Comparison of ENCODE assay signal across 29 cellular contexts in genomic region chr11:121095561-121095960, GRCh38.
"Had no signal": no experiment of that assay in that cellular context is flagged by ENCODE, and none has a peak within 500 bp of the region (broad histone marks: within the 10 kb centered on the region; RNA-seq: fewer than 3 reads in every experiment).

No MANE protein-coding gene starts in this region.

- DNase-seq: activated CD4-positive, alpha-beta memory T cell treated with anti-CD3 and anti-CD28 coated beads for 36 hours; activated CD4-positive, alpha-beta T cell treated with anti-CD3 and anti-CD28 coated beads for 36 hours; activated CD4-positive, alpha-beta T cell treated with anti-CD3 and anti-CD28 coated beads, Interleukin-2, amount 10 ng/mL, durations not matched to agents 24 days and 14 days; activated CD4-positive, CD25-positive, alpha-beta regulatory T cell; activated CD4-positive, CD25-positive, alpha-beta regulatory T cell treated with anti-CD3 and anti-CD28 coated beads, Interleukin-2, amount 50 U/mL, for 72 hours; activated CD8-positive, alpha-beta memory T cell treated with anti-CD3 and anti-CD28 coated beads, Interleukin-2, amount 10 ng/mL, durations not matched to agents 7 days and 5 days; activated CD8-positive, alpha-beta memory T cell treated with anti-CD3 and anti-CD28 coated beads, Interleukin-2, amount 50 U/mL, for 4 hours; activated CD8-positive, alpha-beta T cell treated with anti-CD3 and anti-CD28 coated beads, Interleukin-2, amount 10 ng/mL, durations not matched to agents 7 days and 5 days; activated effector memory CD4-positive, alpha-beta T cell treated with anti-CD3 and anti-CD28 coated beads, Interleukin-2, amount 50 U/mL, for 16 hours; activated naive CD4-positive, alpha-beta T cell treated with anti-CD3 and anti-CD28 coated beads, Interleukin-2, amount 10 ng/mL, durations not matched to agents 7 days and 5 days; activated naive CD8-positive, alpha-beta T cell treated with anti-CD3 and anti-CD28 coated beads, Interleukin-2, amount 10 ng/mL, durations not matched to agents 7 days and 5 days; activated T-cell treated with anti-CD3 and anti-CD28 coated beads, Interleukin-2, amount 50 U/mL, for 1 hour; activated T-cell treated with anti-CD3 and anti-CD28 coated beads, Interleukin-2, amount 50 U/mL, for 48 hours; amniotic stem cell; anterior cingulate cortex; brain microvascular endothelial cell; caudate nucleus; cortex of kidney; dermis blood vessel endothelial cell; effector CD4-positive, alpha-beta T cell; effector memory CD8-positive, alpha-beta T cell; foreskin fibroblast; heart right ventricle; T-helper 2 cell had no signal

- H3K4me3 Mint-ChIP-seq: activated CD4-positive, alpha-beta memory T cell treated with anti-CD3 and anti-CD28 coated beads for 36 hours; activated CD4-positive, alpha-beta T cell treated with anti-CD3 and anti-CD28 coated beads for 36 hours; activated CD4-positive, alpha-beta T cell treated with anti-CD3 and anti-CD28 coated beads, Interleukin-2, amount 10 ng/mL, durations not matched to agents 24 days and 14 days; activated CD8-positive, alpha-beta memory T cell treated with anti-CD3 and anti-CD28 coated beads, Interleukin-2, amount 10 ng/mL, durations not matched to agents 7 days and 5 days; activated CD8-positive, alpha-beta T cell treated with anti-CD3 and anti-CD28 coated beads, Interleukin-2, amount 10 ng/mL, durations not matched to agents 7 days and 5 days; activated naive CD4-positive, alpha-beta T cell treated with anti-CD3 and anti-CD28 coated beads, Interleukin-2, amount 10 ng/mL, durations not matched to agents 7 days and 5 days; activated naive CD8-positive, alpha-beta T cell treated with anti-CD3 and anti-CD28 coated beads, Interleukin-2, amount 10 ng/mL, durations not matched to agents 7 days and 5 days; activated T-helper 1 cell treated with anti-CD3 and anti-CD28 coated beads, Interleukin-12 subunit alpha, Interleukin-12 subunit beta, Interleukin-2, Interleukin-4 antibody, amounts not matched to agents 30 ng/mL and 10 ng/mL and 1 ng/mL, durations not matched to agents 14 hours and 24 hours and 36 hours; effector memory CD8-positive, alpha-beta T cell had no signal

- H3K36me3 Mint-ChIP-seq: activated CD4-positive, alpha-beta memory T cell treated with anti-CD3 and anti-CD28 coated beads for 36 hours; activated CD8-positive, alpha-beta memory T cell treated with anti-CD3 and anti-CD28 coated beads, Interleukin-2, amount 10 ng/mL, durations not matched to agents 7 days and 5 days; activated naive CD4-positive, alpha-beta T cell treated with anti-CD3 and anti-CD28 coated beads, Interleukin-2, amount 10 ng/mL, durations not matched to agents 7 days and 5 days; activated naive CD4-positive, alpha-beta T cell treated with anti-CD3 and anti-CD28 coated beads, Interleukin-2, amount 50 U/mL, for 72 hours; activated naive CD8-positive, alpha-beta T cell treated with anti-CD3 and anti-CD28 coated beads, Interleukin-2, amount 10 ng/mL, durations not matched to agents 7 days and 5 days had no signal

- H3K9me3 Mint-ChIP-seq: activated CD4-positive, alpha-beta memory T cell treated with anti-CD3 and anti-CD28 coated beads for 36 hours; activated naive CD4-positive, alpha-beta T cell treated with anti-CD3 and anti-CD28 coated beads, Interleukin-2, amount 10 ng/mL, durations not matched to agents 7 days and 5 days; activated T-helper 1 cell treated with anti-CD3 and anti-CD28 coated beads, Interleukin-12 subunit alpha, Interleukin-12 subunit beta, Interleukin-2, Interleukin-4 antibody, amounts not matched to agents 30 ng/mL and 10 ng/mL and 1 ng/mL, durations not matched to agents 14 hours and 24 hours and 36 hours; activated T-helper 2 cell treated with anti-CD3 and anti-CD28 coated beads, Interferon-gamma antibody, Interleukin-2, Interleukin-4, amounts not matched to agents 10 μg/mL and 5 μg/mL and 100 μg/mL, durations not matched to agents 14 hours and 24 hours and 36 hours; effector memory CD8-positive, alpha-beta T cell had no signal

- ATAC-seq: activated CD4-positive, alpha-beta T cell treated with anti-CD3 and anti-CD28 coated beads for 36 hours; activated CD8-positive, alpha-beta memory T cell treated with anti-CD3 and anti-CD28 coated beads, Interleukin-2, amount 10 ng/mL, durations not matched to agents 7 days and 5 days; activated CD8-positive, alpha-beta T cell treated with anti-CD3 and anti-CD28 coated beads, Interleukin-2, amount 10 ng/mL, durations not matched to agents 7 days and 5 days; activated naive CD4-positive, alpha-beta T cell treated with anti-CD3 and anti-CD28 coated beads, Interleukin-2, amount 50 U/mL, for 72 hours; effector memory CD8-positive, alpha-beta T cell; esophagus mucosa; gastroesophageal sphincter; heart right ventricle had no signal

- H3K27ac Mint-ChIP-seq: activated CD4-positive, alpha-beta memory T cell treated with anti-CD3 and anti-CD28 coated beads for 36 hours; activated CD4-positive, alpha-beta T cell treated with anti-CD3 and anti-CD28 coated beads for 36 hours; activated CD4-positive, alpha-beta T cell treated with anti-CD3 and anti-CD28 coated beads, Interleukin-2, amount 10 ng/mL, durations not matched to agents 24 days and 14 days; activated CD8-positive, alpha-beta memory T cell treated with anti-CD3 and anti-CD28 coated beads, Interleukin-2, amount 10 ng/mL, durations not matched to agents 7 days and 5 days; activated CD8-positive, alpha-beta T cell treated with anti-CD3 and anti-CD28 coated beads, Interleukin-2, amount 10 ng/mL, durations not matched to agents 7 days and 5 days; activated naive CD4-positive, alpha-beta T cell treated with anti-CD3 and anti-CD28 coated beads, Interleukin-2, amount 10 ng/mL, durations not matched to agents 7 days and 5 days; activated naive CD4-positive, alpha-beta T cell treated with anti-CD3 and anti-CD28 coated beads, Interleukin-2, amount 50 U/mL, for 72 hours; activated naive CD8-positive, alpha-beta T cell treated with anti-CD3 and anti-CD28 coated beads, Interleukin-2, amount 10 ng/mL, durations not matched to agents 7 days and 5 days; activated T-helper 1 cell treated with anti-CD3 and anti-CD28 coated beads, Interleukin-12 subunit alpha, Interleukin-12 subunit beta, Interleukin-2, Interleukin-4 antibody, amounts not matched to agents 30 ng/mL and 10 ng/mL and 1 ng/mL, durations not matched to agents 14 hours and 24 hours and 36 hours; activated T-helper 2 cell treated with anti-CD3 and anti-CD28 coated beads, Interferon-gamma antibody, Interleukin-2, Interleukin-4, amounts not matched to agents 10 μg/mL and 5 μg/mL and 100 μg/mL, durations not matched to agents 14 hours and 24 hours and 36 hours; effector memory CD8-positive, alpha-beta T cell had no signal

- H3K4me3 ChIP-seq: gastroesophageal sphincter, heart right ventricle had no signal

- H3K4me1 Mint-ChIP-seq: activated CD4-positive, alpha-beta T cell treated with anti-CD3 and anti-CD28 coated beads for 36 hours; activated CD4-positive, alpha-beta T cell treated with anti-CD3 and anti-CD28 coated beads, Interleukin-2, amount 10 ng/mL, durations not matched to agents 24 days and 14 days; activated naive CD4-positive, alpha-beta T cell treated with anti-CD3 and anti-CD28 coated beads, Interleukin-2, amount 10 ng/mL, durations not matched to agents 7 days and 5 days; activated naive CD8-positive, alpha-beta T cell treated with anti-CD3 and anti-CD28 coated beads, Interleukin-2, amount 10 ng/mL, durations not matched to agents 7 days and 5 days had no signal

- H3K27me3 Mint-ChIP-seq: activated CD4-positive, alpha-beta memory T cell treated with anti-CD3 and anti-CD28 coated beads for 36 hours; activated CD4-positive, alpha-beta T cell treated with anti-CD3 and anti-CD28 coated beads for 36 hours; activated naive CD4-positive, alpha-beta T cell treated with anti-CD3 and anti-CD28 coated beads, Interleukin-2, amount 10 ng/mL, durations not matched to agents 7 days and 5 days; activated naive CD8-positive, alpha-beta T cell treated with anti-CD3 and anti-CD28 coated beads, Interleukin-2, amount 10 ng/mL, durations not matched to agents 7 days and 5 days had no signal
